Comparison of ENCODE assay signal across 12 cellular contexts in the genomic region with DNA sequence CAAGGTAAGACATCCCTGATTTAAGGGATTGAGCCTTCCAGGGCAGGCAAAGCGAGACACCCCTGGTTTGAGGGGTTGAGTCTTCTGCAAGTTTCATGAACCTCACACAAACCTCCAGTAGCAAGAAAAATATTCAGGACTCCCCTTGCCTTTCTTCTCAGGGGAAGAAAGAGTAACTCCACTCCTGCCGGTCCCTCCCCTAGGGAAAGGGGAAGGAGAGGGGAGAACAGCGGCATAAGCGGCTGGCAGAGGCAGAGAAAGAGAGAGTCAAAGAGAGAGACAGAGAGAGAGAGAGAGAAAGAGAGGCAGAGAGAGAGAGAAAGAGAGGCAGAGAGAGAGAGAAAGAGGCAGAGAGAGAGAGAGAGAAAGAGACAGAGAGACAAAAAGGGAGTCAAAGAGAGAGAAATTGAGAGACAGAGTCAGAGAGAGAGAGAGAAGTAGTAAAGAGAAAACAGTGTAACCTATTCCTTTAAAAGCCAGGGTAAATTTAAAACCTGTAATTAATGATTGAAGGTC. TPM values are rescaled to one million over a fixed set of nuclear protein-coding genes. Genes with fewer than 3 reads are reported as not detected.
DNase-seq lines count a peak whose midpoint lies in the region; ATAC-seq, FAIRE-seq and TF ChIP-seq lines count a peak whose summit lies in the region.
"Had no signal": no experiment of that assay in that cellular context is flagged by ENCODE, and none has a peak within 500 bp of the region (broad histone marks: within the 10 kb centered on the region; RNA-seq: fewer than 3 reads in every experiment).

No MANE protein-coding gene starts in this region.

- no peak for ATAC-seq in upper lobe of right lung
- ATAC-seq: foreskin keratinocyte had no signal

- no peak overlapping the region for H3K56ac ChIP-seq in H1 (replicated peaks; ENCODE audit: insufficient read length, low read depth, low read length)

- no peaks in the 10 kb centered on the region for H4K20me1 ChIP-seq in H1 (replicated peaks in 1 of 2; ENCODE audit: control insufficient read depth in 1 of 2, insufficient read depth in 2 of 2, low read length in 2 of 2)
- H4K20me1 ChIP-seq in hepatocyte (ENCODE audit: insufficient read depth, poor library complexity, severe bottlenecking): no peaks in the 10 kb centered on the region

- H3K23ac ChIP-seq in H1 (ENCODE audit: insufficient read length): no peak overlapping the region
- no peak overlapping the region for H3K23ac ChIP-seq in mesenchymal stem cell (ENCODE audit: low read length in 2 of 2)

- H3K9me3 ChIP-seq in left ventricle myocardium inferior (replicated peaks): no peaks in the 10 kb centered on the region
- H3K9me3 ChIP-seq in H1 (ENCODE audit: insufficient read depth in 2 of 2, low read depth in 1 of 2, low read length in 1 of 2): peaks cover 3 to 9% of the 10 kb centered on the region in 2 experiments; a peak in 1 of 4 replicates
- H3K9me3 ChIP-seq in mesenchymal stem cell (ENCODE audit: control insufficient read depth, low read length): no peaks in the 10 kb centered on the region
- no peaks in the 10 kb centered on the region for H3K9me3 ChIP-seq in upper lobe of right lung
- no peaks in the 10 kb centered on the region for H3K9me3 ChIP-seq in ovary
- no peaks in the 10 kb centered on the region for H3K9me3 ChIP-seq in hepatocyte (ENCODE audit: low read depth)

- H3K27me3 ChIP-seq in left ventricle myocardium inferior (ENCODE audit: low read depth): peaks cover 59% of the 10 kb centered on the region
- H3K27me3 ChIP-seq in H1 (replicated peaks in 1 of 4; ENCODE audit: control insufficient read depth in 3 of 4, extremely low read depth in 1 of 4, insufficient read depth in 3 of 4, low read length in 3 of 4): no peaks in the 10 kb centered on the region
- peaks cover 7 to 15% of the 10 kb centered on the region in 2 experiments for H3K27me3 ChIP-seq in mesenchymal stem cell (ENCODE audit: control insufficient read depth in 1 of 2, insufficient read depth in 1 of 2, low read length in 2 of 2)
- no peaks in the 10 kb centered on the region for H3K27me3 ChIP-seq in upper lobe of right lung
- H3K27me3 ChIP-seq in ovary: no peaks in the 10 kb centered on the region
- peaks cover 14% of the 10 kb centered on the region for H3K27me3 ChIP-seq in hepatocyte
- H3K27me3 ChIP-seq: foreskin keratinocyte had no signal

- H3K18ac ChIP-seq in H1 (ENCODE audit: extremely low read depth, low read length): peak overlapping the region; percentile 98
- H3K18ac ChIP-seq in mesenchymal stem cell (ENCODE audit: low read depth in 1 of 2, low read length in 2 of 2): no peak overlapping the region

- H3K79me1 ChIP-seq in H1 (ENCODE audit: low read depth, low read length): no peaks in the 10 kb centered on the region
- no peaks in the 10 kb centered on the region for H3K79me1 ChIP-seq in mesenchymal stem cell (replicated peaks; ENCODE audit: low read length, poor library complexity, severe bottlenecking)

- H3K23me2 ChIP-seq in H1 (ENCODE audit: low read depth, low read length): peaks cover 6% of the 10 kb centered on the region

- no peaks in the 10 kb centered on the region for H3K9me2 ChIP-seq in hepatocyte (replicated peaks; ENCODE audit: insufficient read depth)

- peak overlapping the region; percentile 53; the same call in 1 of the 2 replicates for H2AK5ac ChIP-seq in H1 (ENCODE audit: low read depth, low read length)
- H2AK5ac ChIP-seq in mesenchymal stem cell (ENCODE audit: low read length, severe bottlenecking): no peak overlapping the region

- WGBS in H1 (ENCODE audit: extremely low coverage in 1 of 2, insufficient coverage in 1 of 2, insufficient read length in 1 of 2, insufficient replicate concordance in 2 of 2, low coverage in 1 of 2, low lambda C conversion rate in 2 of 2, missing lambda C conversion rate in 1 of 2), 2 experiments: 16% methylated on average over 2 of the region's 4 CpGs; no CpG with 5 or more reads in 1 of the 2 experiments
- 69% methylated on average over 4 of the region's 4 CpGs for WGBS in mesenchymal stem cell
- 68 to 79% (median 73%) methylated on average over 4 of the region's 4 CpGs for WGBS in ovary, 3 donors
- whole genome bisulfite sequencing in hepatocyte (ENCODE audit: low lambda C conversion rate, missing lambda C conversion rate): 71% methylated on average over 4 of the region's 4 CpGs

- no peak for TF ChIP-seq POLR2A in H1 (IDR thresholded peaks at IDR 0.05; ENCODE audit: control extremely low read depth in 1 of 2, low read depth in 2 of 2, low read length in 2 of 2)
- TF ChIP-seq POLR2A in ovary (IDR thresholded peaks at IDR 0.05): no peak

- H3K4me1 ChIP-seq in left ventricle myocardium inferior (peaks cover 6% of the 10 kb centered on the region), H1 (replicated peaks in 1 of 4; ENCODE audit: control insufficient read depth in 3 of 4, insufficient read depth in 4 of 4, low read length in 3 of 4) (peaks cover 0 to 14% (median 6%) of the 10 kb centered on the region in 4 experiments; a peak in 5 of 7 replicates), mesenchymal stem cell (ENCODE audit: control insufficient read depth, insufficient read depth, low read depth, low read length) (peaks cover 2% of the 10 kb centered on the region), upper lobe of right lung (peaks cover 4% of the 10 kb centered on the region), ovary (ENCODE audit: insufficient read depth) (peaks cover 3% of the 10 kb centered on the region), hepatocyte (ENCODE audit: insufficient read depth) (no peaks in the 10 kb centered on the region)

- H3K79me2 ChIP-seq in H1 (ENCODE audit: control insufficient read depth in 1 of 2, insufficient read depth in 2 of 2, low read length in 2 of 2): peaks cover 0 to 31% of the 10 kb centered on the region in 2 experiments; a peak in 2 of 4 replicates
- H3K79me2 ChIP-seq in hepatocyte: no peaks in the 10 kb centered on the region

- peak overlapping the region; percentile 97 for H2BK5ac ChIP-seq in H1 (ENCODE audit: low read depth, low read length)
- no peak overlapping the region for H2BK5ac ChIP-seq in mesenchymal stem cell (ENCODE audit: low read depth, low read length, poor library complexity, severe bottlenecking)

- H3K14ac ChIP-seq in H1 (ENCODE audit: insufficient read length) (no peak overlapping the region), mesenchymal stem cell (ENCODE audit: low read length in 2 of 2) (no peak overlapping the region)

- CTCF ChIA-PET in H1 (lab: Charles Lee; ENCODE audit: partially characterized antibody): interaction anchor here (0.6 to 3.2 kb wide), 22 partner anchors 9 to 1212 kb away, joined by 3 to 14 read pairs (median 4); a partner anchor contains a TSS

- H3K4me2 ChIP-seq in H1 (ENCODE audit: insufficient read depth in 1 of 2, low read depth in 2 of 2, low read length in 2 of 2): peak overlapping the region; percentile 98
- H3K4me2 ChIP-seq in mesenchymal stem cell (ENCODE audit: low read length, poor library complexity, severe bottlenecking): no peak overlapping the region
- H3K4me2 ChIP-seq in hepatocyte: no peak overlapping the region

- H2BK20ac ChIP-seq in H1 (ENCODE audit: low read length): peak overlapping the region; percentile 98; the same call in 1 of the 2 replicates

- peak overlapping the region; percentile 34; the same call in 1 of the 2 replicates for H2AFZ ChIP-seq in H1 (ENCODE audit: low read length)
- no peak overlapping the region for H2AFZ ChIP-seq in mesenchymal stem cell (ENCODE audit: low read depth, low read length)
- no peak overlapping the region for H2AFZ ChIP-seq in hepatocyte

- intact Hi-C loops in left ventricle myocardium inferior (cut with micrococcal nuclease): no loop called here
- intact Hi-C loops in cardiac septum (cut with DNase I): no loop called here
- intact Hi-C loops in upper lobe of right lung (cut with DNase I): no loop called here
- intact Hi-C loops in ovary (cut with DNase I): no loop called here

- H2BK120ac ChIP-seq in H1 (replicated peaks; ENCODE audit: low read depth, low read length) (no peak overlapping the region), mesenchymal stem cell (ENCODE audit: low read depth, low read length) (no peak overlapping the region)

- TF ChIP-seq RAD21 in H1 (IDR thresholded peaks at IDR 0.05 in 1 of 2, conservative IDR thresholded peaks at IDR 0.05 in 1 of 2; ENCODE audit: low read depth in 2 of 2, low read length in 2 of 2): no peak

- H2BK12ac ChIP-seq in H1 (ENCODE audit: low read depth, low read length) (peak overlapping the region; percentile 99), mesenchymal stem cell (ENCODE audit: low read length in 2 of 2) (no peak overlapping the region)

- peak overlapping the region; percentile 97; the same call in 1 of the 2 replicates for H2BK15ac ChIP-seq in H1 (ENCODE audit: low read length)
- no peak overlapping the region for H2BK15ac ChIP-seq in mesenchymal stem cell (ENCODE audit: low read depth, poor library complexity, severe bottlenecking)

- no peak overlapping the region for H4K8ac ChIP-seq in H1 (ENCODE audit: extremely low read depth, insufficient read depth, low read length)
- H4K8ac ChIP-seq in mesenchymal stem cell (ENCODE audit: low read length): no peak overlapping the region

- H3K4me3 ChIP-seq in left ventricle myocardium inferior (peak overlapping the region; percentile 38), H1 (ENCODE audit: extremely low read depth in 1 of 4, insufficient read depth in 2 of 4, low read depth in 3 of 4, low read length in 4 of 4) (peak overlapping the region; percentile 42 to 82 (median 66)), mesenchymal stem cell (ENCODE audit: insufficient read depth in 1 of 2, low read depth in 1 of 2, low read length in 2 of 2) (peak overlapping the region in 1 of 2 experiments; percentile 68), upper lobe of right lung (peak overlapping the region; percentile 18), ovary (no peak overlapping the region), hepatocyte (no peak overlapping the region)

- H3K36me3 ChIP-seq in left ventricle myocardium inferior: no peaks in the 10 kb centered on the region
- H3K36me3 ChIP-seq in H1 (ENCODE audit: control insufficient read depth in 2 of 4, insufficient read depth in 4 of 4, low read length in 3 of 4): peaks cover 0 to 29% (median 13%) of the 10 kb centered on the region in 4 experiments; a peak in 5 of 8 replicates
- no peaks in the 10 kb centered on the region for H3K36me3 ChIP-seq in mesenchymal stem cell (ENCODE audit: control insufficient read depth in 1 of 2, insufficient read depth in 2 of 2, low read depth in 1 of 2, low read length in 2 of 2)
- no peaks in the 10 kb centered on the region for H3K36me3 ChIP-seq in upper lobe of right lung
- H3K36me3 ChIP-seq in ovary: no peaks in the 10 kb centered on the region
- no peaks in the 10 kb centered on the region for H3K36me3 ChIP-seq in hepatocyte (replicated peaks; ENCODE audit: insufficient read depth, low read depth)

- no peak for FAIRE-seq in H1 (lab: Jason Lieb, UNC)
- FAIRE-seq: G401.6 had no signal

- H3K9ac ChIP-seq in H1 (replicated peaks in 1 of 4; ENCODE audit: extremely low read depth in 1 of 4, low read depth in 3 of 4, low read length in 3 of 4): peak overlapping the region; percentile 36 to 82 (median 74)
- H3K9ac ChIP-seq in mesenchymal stem cell (ENCODE audit: low read length): peak overlapping the region; percentile 55

- no peak for TF ChIP-seq CTCF in left ventricle myocardium inferior (IDR thresholded peaks at IDR 0.05; ENCODE audit: borderline replicate concordance)
- TF ChIP-seq CTCF in H1 (IDR thresholded peaks at IDR 0.05; ENCODE audit: control extremely low read depth in 1 of 3, insufficient read depth in 1 of 3, low read depth in 1 of 3, low read length in 3 of 3): no peak
- TF ChIP-seq CTCF in upper lobe of right lung (IDR thresholded peaks at IDR 0.05): no peak
- no peak for TF ChIP-seq CTCF in ovary (IDR thresholded peaks at IDR 0.05)
- TF ChIP-seq CTCF in hepatocyte (IDR thresholded peaks at IDR 0.05; ENCODE audit: poor library complexity): no peak

- TF ChIP-seq EP300 in H1 (IDR thresholded peaks at IDR 0.05; ENCODE audit: borderline replicate concordance in 1 of 2, low read depth in 2 of 2, low read length in 2 of 2): no peak
- no peak for TF ChIP-seq EP300 in ovary (IDR thresholded peaks at IDR 0.05)

- H4K91ac ChIP-seq in H1 (replicated peaks; ENCODE audit: insufficient read length, low read length) (peak overlapping the region; percentile 63), mesenchymal stem cell (ENCODE audit: low read length) (no peak overlapping the region)

- POLR2A ChIA-PET in H1 (lab: Charles Lee; ENCODE audit: partially characterized antibody): interaction anchor here (0.9 to 2.6 kb wide), 7 partner anchors 9 to 72 kb away, joined by 3 to 21 read pairs (median 4); a partner anchor contains a TSS

- H3K27ac ChIP-seq in left ventricle myocardium inferior (replicated peaks) (no peak overlapping the region), H1 (ENCODE audit: low read depth, low read length) (peak overlapping the region; percentile 61; the same call in 1 of the 2 replicates), mesenchymal stem cell (ENCODE audit: low read length, poor library complexity, severe bottlenecking) (no peak overlapping the region), upper lobe of right lung (no peak overlapping the region), ovary (no peak overlapping the region), hepatocyte (no peak overlapping the region)
- H3K27ac ChIP-seq: foreskin keratinocyte had no signal

- H4K5ac ChIP-seq in H1 (ENCODE audit: insufficient read length, low read depth, low read length): no peak overlapping the region

- DNase-seq in left ventricle myocardium inferior (no peak), cardiac septum (ENCODE audit: low spot score) (no peak), H1 (ENCODE audit: low read depth in 1 of 2, low spot score in 2 of 2) (no peak), mesenchymal stem cell (no peak), upper lobe of right lung (no peak), NCI-H446 (lab: John Stamatoyannopoulos, UW) (no peak), ovary (no peak), hepatocyte (ENCODE audit: low spot score) (no peak)
- DNase-seq: foreskin keratinocyte, NCI-H1417 treated with DMSO at 0.1 percent for 48 hours had no signal

- H3K4ac ChIP-seq in H1 (replicated peaks; ENCODE audit: insufficient read length, low read depth, low read length) (no peak overlapping the region), mesenchymal stem cell (ENCODE audit: low read depth in 1 of 2, low read length in 2 of 2) (no peak overlapping the region)

RNA-seq across cellular contexts. Expression of a gene that starts 29.5 kb away (rescaled TPM):
- total RNA-seq in left ventricle myocardium inferior (2.0 TPM), cardiac septum (2.1 TPM), upper lobe of right lung (4.1 TPM), ovary (10 to 100 TPM in 3 of 7 donors, 1 to 10 TPM in 4; 3.5 to 16.9 (median 10.0) TPM), hepatocyte (0.12 and 1.7 TPM in 2 replicates)
- 4.3 TPM in 2 replicates for total RNA-seq in H1 (2021; fragmentation: NEBNext Ultra II Directional; extraction: Animal tissue kit (Norgen Biotek cat#: 25700))
- polyA plus RNA-seq in H1 (2011; rRNA removed) (1.2 and 1.5 TPM in 2 replicates), ovary (10 to 100 TPM; 16.3 to 22.6 TPM), hepatocyte (0.22 and 0.56 TPM in 2 replicates)
- polyA plus RNA-seq in H1 (2011; cell fraction: cytosol; rRNA removed): 1.5 TPM
- 1.0 TPM for polyA plus RNA-seq in H1 (2011; cell fraction: nucleus; rRNA removed)
- polyA plus RNA-seq in H1 (2012, experiment 1 of 2): 1.7 to 2.4 TPM (median 1.9 TPM) in 4 replicates
- polyA plus RNA-seq in H1 (2012, experiment 2 of 2): 1.7 TPM
- 8.8 TPM for polyA plus RNA-seq in H1 (2013, experiment 1 of 2)
- 8.4 TPM for polyA plus RNA-seq in H1 (2013, experiment 2 of 2)
- polyA minus RNA-seq in H1 (2011; rRNA and poly(A)+ RNA removed): 0.15 TPM in 1 of 2 replicates, not detected in the other
- polyA minus RNA-seq in H1 (2011; cell fraction: cytosol; rRNA and poly(A)+ RNA removed): not detected
- 0.70 TPM for polyA minus RNA-seq in H1 (2011; cell fraction: nucleus; rRNA and poly(A)+ RNA removed)
- 4.1 TPM for polyA plus RNA-seq in mesenchymal stem cell (2013, experiment 1 of 2)
- 4.1 TPM for polyA plus RNA-seq in mesenchymal stem cell (2013, experiment 2 of 2)
- polyA plus RNA-seq: neural cell had no signal

RNA-seq across cellular contexts. Expression of a gene that starts 35.6 kb away (rescaled TPM):
- total RNA-seq in left ventricle myocardium inferior (28.1 TPM), cardiac septum (24.1 TPM), upper lobe of right lung (71.2 TPM), ovary (10 to 100 TPM; 29.7 to 80.6 (median 42.0) TPM), hepatocyte (130 and 152 TPM in 2 replicates)
- total RNA-seq in H1 (2021; fragmentation: NEBNext Ultra II Directional; extraction: Animal tissue kit (Norgen Biotek cat#: 25700)): 1.8 and 2.3 TPM in 2 replicates
- polyA plus RNA-seq in H1 (2011; rRNA removed) (207 and 234 TPM in 2 replicates), ovary (10 to 100 TPM; 44.0 to 49.3 TPM), hepatocyte (89.0 and 113 TPM in 2 replicates)
- polyA plus RNA-seq in H1 (2011; cell fraction: cytosol; rRNA removed): 156 TPM
- 119 TPM for polyA plus RNA-seq in H1 (2011; cell fraction: nucleus; rRNA removed)
- 81.4 to 99.0 TPM (median 90.3 TPM) in 4 replicates for polyA plus RNA-seq in H1 (2012, experiment 1 of 2)
- 91.1 TPM for polyA plus RNA-seq in H1 (2012, experiment 2 of 2)
- 59.7 TPM for polyA plus RNA-seq in H1 (2013, experiment 1 of 2)
- polyA plus RNA-seq in H1 (2013, experiment 2 of 2): 59.1 TPM
- polyA minus RNA-seq in H1 (2011; rRNA and poly(A)+ RNA removed): 22.3 and 26.0 TPM in 2 replicates
- 56.2 TPM for polyA minus RNA-seq in H1 (2011; cell fraction: cytosol; rRNA and poly(A)+ RNA removed)
- 38.7 TPM for polyA minus RNA-seq in H1 (2011; cell fraction: nucleus; rRNA and poly(A)+ RNA removed)
- polyA plus RNA-seq in mesenchymal stem cell (2013, experiment 1 of 2): 12.2 TPM
- polyA plus RNA-seq in mesenchymal stem cell (2013, experiment 2 of 2): 12.8 TPM

RNA-seq across cellular contexts. Expression of a gene that starts 45.1 kb away (rescaled TPM):
- total RNA-seq in left ventricle myocardium inferior (10.1 TPM), cardiac septum (10.6 TPM), upper lobe of right lung (19.0 TPM), ovary (10 to 100 TPM; 12.2 to 22.9 (median 15.6) TPM), hepatocyte (16.6 and 20.5 TPM in 2 replicates)
- total RNA-seq in H1 (2021; fragmentation: NEBNext Ultra II Directional; extraction: Animal tissue kit (Norgen Biotek cat#: 25700)): 46.6 and 47.4 TPM in 2 replicates
- polyA plus RNA-seq in H1 (2011; rRNA removed) (17.0 and 20.1 TPM in 2 replicates), ovary (10 to 100 TPM; 11.6 to 18.6 TPM), hepatocyte (13.7 and 17.8 TPM in 2 replicates)
- 21.6 TPM for polyA plus RNA-seq in H1 (2011; cell fraction: cytosol; rRNA removed)
- polyA plus RNA-seq in H1 (2011; cell fraction: nucleus; rRNA removed): 32.4 TPM
- polyA plus RNA-seq in H1 (2012, experiment 1 of 2): 21.8 to 32.6 TPM (median 26.8 TPM) in 4 replicates
- 17.2 TPM for polyA plus RNA-seq in H1 (2012, experiment 2 of 2)
- polyA plus RNA-seq in H1 (2013, experiment 1 of 2): 41.3 TPM
- polyA plus RNA-seq in H1 (2013, experiment 2 of 2): 37.5 TPM
- 22.4 and 28.7 TPM in 2 replicates for polyA minus RNA-seq in H1 (2011; rRNA and poly(A)+ RNA removed)
- polyA minus RNA-seq in H1 (2011; cell fraction: cytosol; rRNA and poly(A)+ RNA removed): 16.2 TPM
- polyA minus RNA-seq in H1 (2011; cell fraction: nucleus; rRNA and poly(A)+ RNA removed): 32.6 TPM
- polyA plus RNA-seq in mesenchymal stem cell (2013, experiment 1 of 2): 10.5 TPM
- 10.3 TPM for polyA plus RNA-seq in mesenchymal stem cell (2013, experiment 2 of 2)

RNA-seq across cellular contexts. Expression of a gene that starts 51.2 kb away (rescaled TPM):
- total RNA-seq in left ventricle myocardium inferior (13.6 TPM), cardiac septum (7.6 TPM), upper lobe of right lung (19.0 TPM), ovary (10 to 100 TPM in 3 of 7 donors, 1 to 10 TPM in 4; 4.5 to 12.5 (median 9.6) TPM), hepatocyte (9.1 and 17.7 TPM in 2 replicates)
- total RNA-seq in H1 (2021; fragmentation: NEBNext Ultra II Directional; extraction: Animal tissue kit (Norgen Biotek cat#: 25700)): 9.9 and 10.6 TPM in 2 replicates
- polyA plus RNA-seq in H1 (2011; rRNA removed) (2.8 and 4.1 TPM in 2 replicates), ovary (1 to 10 TPM; 2.3 to 4.1 TPM), hepatocyte (6.6 and 7.1 TPM in 2 replicates)
- polyA plus RNA-seq in H1 (2011; cell fraction: cytosol; rRNA removed): 3.5 TPM
- polyA plus RNA-seq in H1 (2011; cell fraction: nucleus; rRNA removed): 5.0 TPM
- polyA plus RNA-seq in H1 (2012, experiment 1 of 2): 2.8 to 8.3 TPM (median 4.5 TPM) in 4 replicates
- polyA plus RNA-seq in H1 (2012, experiment 2 of 2): 1.6 TPM
- 3.4 TPM for polyA plus RNA-seq in H1 (2013, experiment 1 of 2)
- polyA plus RNA-seq in H1 (2013, experiment 2 of 2): 2.8 TPM
- polyA minus RNA-seq in H1 (2011; rRNA and poly(A)+ RNA removed): 7.5 and 8.2 TPM in 2 replicates
- 8.1 TPM for polyA minus RNA-seq in H1 (2011; cell fraction: cytosol; rRNA and poly(A)+ RNA removed)
- 6.9 TPM for polyA minus RNA-seq in H1 (2011; cell fraction: nucleus; rRNA and poly(A)+ RNA removed)
- polyA plus RNA-seq in mesenchymal stem cell (2013, experiment 1 of 2): 1.8 TPM
- polyA plus RNA-seq in mesenchymal stem cell (2013, experiment 2 of 2): 1.8 TPM

Comparison
In these comparisons a context has a peak if more than half of its experiments do, and no peak if none do; other contexts are left out.
1. H3K4me3 ChIP-seq: peak in left ventricle myocardium inferior (single experiment), H1 (4 of 4) and upper lobe of right lung (single experiment); none in ovary (single experiment) and hepatocyte (single experiment).
2. H3K4me2 ChIP-seq: peak in H1 (2 of 2); none in mesenchymal stem cell (single experiment) and hepatocyte (single experiment).